In the genomic region with DNA sequence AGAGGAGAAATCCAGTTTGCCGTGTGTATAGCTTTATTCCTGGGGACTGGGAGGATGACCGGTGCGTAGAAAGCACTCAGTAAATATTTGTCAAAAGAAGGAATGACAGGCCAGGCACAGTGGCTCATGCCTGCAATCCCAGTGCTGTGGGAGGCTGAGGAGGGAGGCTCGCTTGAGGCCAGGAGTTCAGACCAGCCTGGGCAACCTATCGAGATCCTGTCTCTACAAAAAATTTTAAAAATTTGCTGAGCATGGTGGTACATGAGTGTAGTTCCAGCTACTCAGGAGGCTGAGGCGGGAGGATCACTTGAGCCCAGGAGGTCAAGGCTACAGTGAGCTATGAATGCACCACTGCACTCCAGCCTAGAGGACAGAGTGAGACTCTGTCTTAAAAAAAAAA, we compare ENCODE assay signal across 1 cellular context.
TF ChIP-seq lines count a peak whose summit lies in the region.

No MANE protein-coding gene starts in this region.

TF ChIP-seq in HepG2, 621 proteins besides CTCF, POLR2A, EP300 and RAD21:
- TF ChIP-seq ZMYM3 (CRISPR knock-in tag; IDR thresholded peaks at IDR 0.05) = no peak
- TF ChIP-seq ZNF121 (CRISPR knock-in tag; IDR thresholded peaks at IDR 0.05) = peak; percentile 47; the same call in 1 of the 2 replicates
- TF ChIP-seq, protein P1, sequence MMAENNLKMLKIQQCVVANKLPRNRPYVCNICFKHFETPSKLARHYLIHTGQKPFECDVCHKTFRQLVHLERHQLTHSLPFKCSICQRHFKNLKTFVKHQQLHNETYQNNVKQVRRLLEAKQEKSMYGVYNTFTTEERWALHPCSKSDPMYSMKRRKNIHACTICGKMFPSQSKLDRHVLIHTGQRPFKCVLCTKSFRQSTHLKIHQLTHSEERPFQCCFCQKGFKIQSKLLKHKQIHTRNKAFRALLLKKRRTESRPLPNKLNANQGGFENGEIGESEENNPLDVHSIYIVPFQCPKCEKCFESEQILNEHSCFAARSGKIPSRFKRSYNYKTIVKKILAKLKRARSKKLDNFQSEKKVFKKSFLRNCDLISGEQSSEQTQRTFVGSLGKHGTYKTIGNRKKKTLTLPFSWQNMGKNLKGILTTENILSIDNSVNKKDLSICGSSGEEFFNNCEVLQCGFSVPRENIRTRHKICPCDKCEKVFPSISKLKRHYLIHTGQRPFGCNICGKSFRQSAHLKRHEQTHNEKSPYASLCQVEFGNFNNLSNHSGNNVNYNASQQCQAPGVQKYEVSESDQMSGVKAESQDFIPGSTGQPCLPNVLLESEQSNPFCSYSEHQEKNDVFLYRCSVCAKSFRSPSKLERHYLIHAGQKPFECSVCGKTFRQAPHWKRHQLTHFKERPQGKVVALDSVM (CRISPR knock-in tag; IDR thresholded peaks at IDR 0.05) = peak; percentile 98
